In the genomic region with DNA sequence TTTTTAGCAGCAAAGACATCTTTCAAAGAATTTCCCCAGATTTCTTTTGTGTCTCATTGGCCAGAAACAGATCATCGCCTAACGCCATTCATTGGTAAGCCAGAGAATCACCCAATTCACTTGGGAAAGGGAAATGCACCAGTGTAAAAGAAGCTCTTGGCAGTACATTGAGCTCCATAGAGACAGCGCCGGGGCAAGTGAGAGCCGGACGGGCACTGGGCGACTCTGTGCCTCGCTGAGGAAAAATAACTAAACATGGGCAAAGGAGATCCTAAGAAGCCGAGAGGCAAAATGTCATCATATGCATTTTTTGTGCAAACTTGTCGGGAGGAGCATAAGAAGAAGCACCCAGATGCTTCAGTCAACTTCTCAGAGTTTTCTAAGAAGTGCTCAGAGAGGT, we compare ENCODE assay signal across 7 cellular contexts.
DNase-seq lines count a peak whose midpoint lies in the region; ATAC-seq and TF ChIP-seq lines count a peak whose summit lies in the region.
"Not testable (repeated sequence)": the region's sequence is repeated elsewhere in the genome, so short reads cannot be mapped to it uniquely, and the experiment has no call there.

No MANE protein-coding gene starts in this region.

- DNase-seq in MG63 (peak; percentile 16), T-helper 22 cell (ENCODE audit: low read depth) (peak; percentile 12), astrocyte of the hippocampus (ENCODE audit: low read depth, low spot score) (peak; percentile 7), left cardiac atrium (peak; percentile 21)
- not testable (repeated sequence) for DNase-seq in activated T-cell treated with anti-CD3 and anti-CD28 coated beads, Interleukin-2, amount 50 U/mL, for 24 hours
- DNase-seq in stimulated activated CD8-positive, alpha-beta memory T cell treated with anti-CD3 and anti-CD28 coated beads, Interleukin-12 subunit alpha, Interleukin-12 subunit beta, amount 100 ng/mL, for 1 hour (ENCODE audit: low read depth) = peak; percentile 4

- not testable (repeated sequence) for TF ChIP-seq RAD21 in neural cell (conservative IDR thresholded peaks at IDR 0.05)

- not testable (repeated sequence) for H3K9ac ChIP-seq in neural cell (ENCODE audit: low read length)

- not testable (repeated sequence) for H3K4me3 ChIP-seq in MG63; neural cell (ENCODE audit: low read length)

- H3F3A ChIP-seq in neural cell (ENCODE audit: insufficient read depth, low read length, poor library complexity, severe bottlenecking) = not testable (repeated sequence)

- intact Hi-C loops in left cardiac atrium (cut with DNase I) = not testable (repeated sequence)

- not testable (repeated sequence) for H3K4me2 ChIP-seq in neural cell (ENCODE audit: low read length)

- H2AFZ ChIP-seq in neural cell (ENCODE audit: low read depth, low read length) = not testable (repeated sequence)

- ATAC-seq in left cardiac atrium = not testable (repeated sequence)

- not testable (repeated sequence) for H3K4me1 Mint-ChIP-seq in activated T-cell treated with anti-CD3 and anti-CD28 coated beads, Interleukin-2, amount 50 U/mL, for 24 hours (ENCODE audit: low read depth)

- H3K9me3 Mint-ChIP-seq in activated T-cell treated with anti-CD3 and anti-CD28 coated beads, Interleukin-2, amount 50 U/mL, for 24 hours = not testable (repeated sequence)

- H3K27me3 Mint-ChIP-seq in activated T-cell treated with anti-CD3 and anti-CD28 coated beads, Interleukin-2, amount 50 U/mL, for 24 hours = not testable (repeated sequence)

- H3K27ac Mint-ChIP-seq in activated T-cell treated with anti-CD3 and anti-CD28 coated beads, Interleukin-2, amount 50 U/mL, for 24 hours = peak overlapping the region; percentile 27

- not testable (repeated sequence) for H3K9me2 ChIP-seq in neural cell (ENCODE audit: insufficient read depth, low read length)

- H4K20me1 ChIP-seq in neural cell (ENCODE audit: insufficient read depth) = not testable (repeated sequence)

- not testable (repeated sequence) for H3K27me3 ChIP-seq in MG63; neural cell (ENCODE audit: insufficient read depth, low read depth, low read length)

- H3K4me3 Mint-ChIP-seq in activated T-cell treated with anti-CD3 and anti-CD28 coated beads, Interleukin-2, amount 50 U/mL, for 24 hours = not testable (repeated sequence)

- not testable (repeated sequence) for TF ChIP-seq CTCF in neural cell (IDR thresholded peaks at IDR 0.05; ENCODE audit: poor library complexity, severe bottlenecking)

- H3K79me2 ChIP-seq in neural cell (replicated peaks; ENCODE audit: insufficient read depth, low read length) = not testable (repeated sequence)

- H3K36me3 Mint-ChIP-seq in activated T-cell treated with anti-CD3 and anti-CD28 coated beads, Interleukin-2, amount 50 U/mL, for 24 hours (ENCODE audit: low read depth) = not testable (repeated sequence)

- TF ChIP-seq EP300 in neural cell (conservative IDR thresholded peaks at IDR 0.05; ENCODE audit: poor library complexity, severe bottlenecking) = not testable (repeated sequence)

- H3K9me3 ChIP-seq in MG63; neural cell (ENCODE audit: low read length): not testable (repeated sequence)

- not testable (repeated sequence) for H3K36me3 ChIP-seq in MG63; neural cell (ENCODE audit: insufficient read depth, low read length)

- not testable (repeated sequence) for H3K27ac ChIP-seq in neural cell (ENCODE audit: low read length)

TF ChIP-seq in neural cell, 6 proteins besides CTCF, POLR2A, EP300 and RAD21:
- peak; percentile 33 for TF ChIP-seq POLR2AphosphoS5 (IDR thresholded peaks at IDR 0.05)
- peak; percentile 29 for TF ChIP-seq TAF1 (IDR thresholded peaks at IDR 0.05; ENCODE audit: low read depth)
